ENCODE assay signal across 11 cellular contexts in the genomic region with DNA sequence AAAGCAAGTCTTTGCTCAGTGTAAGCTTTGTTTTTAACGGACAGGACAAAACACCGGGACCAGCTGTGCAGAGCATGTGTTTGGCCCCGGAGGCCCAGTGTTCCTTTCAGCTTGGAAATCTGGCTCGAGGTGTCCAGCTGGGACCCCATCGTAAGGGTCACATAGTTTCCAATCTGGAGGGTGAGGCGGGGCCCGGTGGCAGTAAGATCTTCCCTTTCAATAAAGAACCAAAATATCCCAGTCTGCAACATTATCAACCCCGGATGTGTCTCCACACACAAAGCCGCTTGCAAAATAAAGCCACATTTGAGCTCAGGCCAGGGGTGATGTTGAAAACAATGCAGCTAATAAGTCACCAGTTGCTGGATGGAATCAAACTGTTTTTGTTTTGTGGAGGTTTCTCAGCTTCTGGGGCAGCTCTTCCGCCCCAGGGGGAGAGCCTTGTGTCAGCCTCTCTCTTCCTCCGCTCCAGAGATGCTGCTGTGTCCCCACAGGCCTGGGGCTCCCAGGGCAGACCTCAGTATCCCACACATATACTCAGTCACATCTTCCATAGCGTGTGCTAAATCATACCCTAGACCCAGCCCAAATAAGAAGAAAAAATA.
DNase-seq lines count a peak whose midpoint lies in the region; ATAC-seq and TF ChIP-seq lines count a peak whose summit lies in the region.
"Had no signal": no experiment of that assay in that cellular context is flagged by ENCODE, and none has a peak within 500 bp of the region (broad histone marks: within the 10 kb centered on the region; RNA-seq: fewer than 3 reads in every experiment).

No MANE protein-coding gene starts in this region.

- WGBS in body of pancreas, 2 donors: 46 to 53% methylated on average over 12 of the region's 12 CpGs

- intact Hi-C loops in body of pancreas (cut with DNase I): loop anchor here (10.0 kb wide), 1 partner anchor 478 kb away; no protein-coding TSS in a partner anchor

- no peak overlapping the region for H3K4me3 ChIP-seq in GM23338
- H3K4me3 ChIP-seq in body of pancreas: no peak overlapping the region
- H3K4me3 ChIP-seq in right atrium auricular region: no peak overlapping the region
- H3K4me3 ChIP-seq in skeletal muscle satellite cell (ENCODE audit: low read length): no peak overlapping the region

- H3K4me3 Mint-ChIP-seq in GM23338: no peak overlapping the region
- H3K4me3 Mint-ChIP-seq: activated CD4-positive, alpha-beta T cell treated with anti-CD3 and anti-CD28 coated beads for 36 hours had no signal

- no peak for TF ChIP-seq CTCF in GM23338 (conservative IDR thresholded peaks at IDR 0.05; ENCODE audit: low read depth in 2 of 2)
- no peak for TF ChIP-seq CTCF in body of pancreas (IDR thresholded peaks at IDR 0.05)
- no peak for TF ChIP-seq CTCF in right atrium auricular region (IDR thresholded peaks at IDR 0.05)

- peaks cover 17% of the 10 kb centered on the region for H3K27me3 Mint-ChIP-seq in GM23338 (ENCODE audit: insufficient read depth, low read depth, poor library complexity)

- no peak for ATAC-seq in GM23338
- ATAC-seq in body of pancreas: peak; percentile 65
- no peak for ATAC-seq in HG02840 (IDR thresholded peaks at IDR 0.05; ENCODE audit: low FRiP score, unreplicated experiment)
- ATAC-seq in GM21526 (IDR thresholded peaks at IDR 0.05; ENCODE audit: low FRiP score, unreplicated experiment): no peak
- ATAC-seq: activated CD4-positive, alpha-beta T cell treated with anti-CD3 and anti-CD28 coated beads for 36 hours had no signal

- H3K9me3 Mint-ChIP-seq in GM23338: peaks cover 4% of the 10 kb centered on the region; the same call in 1 of the 3 replicates

- no peaks in the 10 kb centered on the region for H3K9me3 ChIP-seq in body of pancreas
- no peaks in the 10 kb centered on the region for H3K9me3 ChIP-seq in right atrium auricular region
- H3K9me3 ChIP-seq in skeletal muscle satellite cell (replicated peaks; ENCODE audit: low read length): no peaks in the 10 kb centered on the region

- peaks cover 11% of the 10 kb centered on the region for H3K4me1 ChIP-seq in GM23338 (ENCODE audit: insufficient read depth)
- H3K4me1 ChIP-seq in body of pancreas: peaks cover 22% of the 10 kb centered on the region
- H3K4me1 ChIP-seq in right atrium auricular region: peaks cover 0 to 19% of the 10 kb centered on the region in 2 donors
- H3K4me1 ChIP-seq in skeletal muscle satellite cell (ENCODE audit: control insufficient read depth, insufficient read depth, low read length): peaks cover 35% of the 10 kb centered on the region

- DNase-seq in GM23338 (ENCODE audit: low spot score): no peak
- DNase-seq in body of pancreas: peak; percentile 23 to 55 (median 42)
- DNase-seq in right atrium auricular region (ENCODE audit: low spot score): peak; percentile 84
- DNase-seq in activated CD8-positive, alpha-beta memory T cell treated with anti-CD3 and anti-CD28 coated beads, Interleukin-2, amount 50 U/mL, for 4 hours: no peak
- no peak for DNase-seq in activated CD4-positive, alpha-beta T cell treated with anti-CD3 and anti-CD28 coated beads for 4 hours
- DNase-seq: activated CD4-positive, alpha-beta T cell treated with anti-CD3 and anti-CD28 coated beads for 36 hours; central memory CD4-positive, alpha-beta T cell; DND-41 had no signal

- no peaks in the 10 kb centered on the region for H3F3A ChIP-seq in GM23338 (replicated peaks; ENCODE audit: low read depth)

- no peak for TF ChIP-seq POLR2A in body of pancreas (IDR thresholded peaks at IDR 0.05)

- no peak overlapping the region for H3K27ac Mint-ChIP-seq in GM23338
- H3K27ac Mint-ChIP-seq: activated CD4-positive, alpha-beta T cell treated with anti-CD3 and anti-CD28 coated beads for 36 hours had no signal

- H2AFZ ChIP-seq in GM23338: peak overlapping the region; percentile 81

- peak overlapping the region; percentile 50 for H3K9ac ChIP-seq in skeletal muscle satellite cell (ENCODE audit: low read depth, low read length)

- H4K20me1 ChIP-seq in GM23338 (replicated peaks; ENCODE audit: insufficient read depth): no peaks in the 10 kb centered on the region

- H3K79me2 ChIP-seq in GM23338 (replicated peaks; ENCODE audit: insufficient read depth): no peaks in the 10 kb centered on the region

- no peaks in the 10 kb centered on the region for H3K36me3 ChIP-seq in GM23338 (ENCODE audit: insufficient read depth)
- no peaks in the 10 kb centered on the region for H3K36me3 ChIP-seq in body of pancreas (replicated peaks in 1 of 2; ENCODE audit: insufficient read depth in 1 of 2, low read depth in 2 of 2)
- H3K36me3 ChIP-seq in right atrium auricular region: no peaks in the 10 kb centered on the region
- H3K36me3 ChIP-seq in skeletal muscle satellite cell (ENCODE audit: insufficient read depth, low read length): no peaks in the 10 kb centered on the region

- peaks cover 25% of the 10 kb centered on the region for H3K4me1 Mint-ChIP-seq in GM23338
- H3K4me1 Mint-ChIP-seq: activated CD4-positive, alpha-beta T cell treated with anti-CD3 and anti-CD28 coated beads for 36 hours had no signal

- no peaks in the 10 kb centered on the region for H3K27me3 ChIP-seq in GM23338 (ENCODE audit: insufficient read depth)
- no peaks in the 10 kb centered on the region for H3K27me3 ChIP-seq in body of pancreas
- no peaks in the 10 kb centered on the region for H3K27me3 ChIP-seq in right atrium auricular region
- H3K27me3 ChIP-seq in skeletal muscle satellite cell (ENCODE audit: control insufficient read depth, insufficient read depth, low read length): no peaks in the 10 kb centered on the region

- no peak overlapping the region for H3K27ac ChIP-seq in GM23338 (ENCODE audit: low read depth)
- H3K27ac ChIP-seq in body of pancreas: peak overlapping the region in 3 of 4 donors; percentile 18 to 43 (median 34)
- peak overlapping the region in 1 of 2 donors; percentile 14 for H3K27ac ChIP-seq in right atrium auricular region

- H3K36me3 Mint-ChIP-seq in GM23338 (ENCODE audit: low read depth): no peaks in the 10 kb centered on the region

- no peak overlapping the region for H3K4me2 ChIP-seq in GM23338
- H3K4me2 ChIP-seq in skeletal muscle satellite cell (ENCODE audit: low read length): peak overlapping the region; percentile 26

- H3K9me2 ChIP-seq in GM23338 (ENCODE audit: insufficient read depth): no peaks in the 10 kb centered on the region

TF ChIP-seq in GM23338, 12 proteins besides CTCF, POLR2A, EP300 and RAD21 (continues in another document):
- no peak for TF ChIP-seq ZNF331 (CRISPR knock-in tag; IDR thresholded peaks at IDR 0.05; ENCODE audit: low read depth)
- no peak for TF ChIP-seq CREB1 (CRISPR knock-in tag; IDR thresholded peaks at IDR 0.05; ENCODE audit: low read depth)
- TF ChIP-seq, protein P1, sequence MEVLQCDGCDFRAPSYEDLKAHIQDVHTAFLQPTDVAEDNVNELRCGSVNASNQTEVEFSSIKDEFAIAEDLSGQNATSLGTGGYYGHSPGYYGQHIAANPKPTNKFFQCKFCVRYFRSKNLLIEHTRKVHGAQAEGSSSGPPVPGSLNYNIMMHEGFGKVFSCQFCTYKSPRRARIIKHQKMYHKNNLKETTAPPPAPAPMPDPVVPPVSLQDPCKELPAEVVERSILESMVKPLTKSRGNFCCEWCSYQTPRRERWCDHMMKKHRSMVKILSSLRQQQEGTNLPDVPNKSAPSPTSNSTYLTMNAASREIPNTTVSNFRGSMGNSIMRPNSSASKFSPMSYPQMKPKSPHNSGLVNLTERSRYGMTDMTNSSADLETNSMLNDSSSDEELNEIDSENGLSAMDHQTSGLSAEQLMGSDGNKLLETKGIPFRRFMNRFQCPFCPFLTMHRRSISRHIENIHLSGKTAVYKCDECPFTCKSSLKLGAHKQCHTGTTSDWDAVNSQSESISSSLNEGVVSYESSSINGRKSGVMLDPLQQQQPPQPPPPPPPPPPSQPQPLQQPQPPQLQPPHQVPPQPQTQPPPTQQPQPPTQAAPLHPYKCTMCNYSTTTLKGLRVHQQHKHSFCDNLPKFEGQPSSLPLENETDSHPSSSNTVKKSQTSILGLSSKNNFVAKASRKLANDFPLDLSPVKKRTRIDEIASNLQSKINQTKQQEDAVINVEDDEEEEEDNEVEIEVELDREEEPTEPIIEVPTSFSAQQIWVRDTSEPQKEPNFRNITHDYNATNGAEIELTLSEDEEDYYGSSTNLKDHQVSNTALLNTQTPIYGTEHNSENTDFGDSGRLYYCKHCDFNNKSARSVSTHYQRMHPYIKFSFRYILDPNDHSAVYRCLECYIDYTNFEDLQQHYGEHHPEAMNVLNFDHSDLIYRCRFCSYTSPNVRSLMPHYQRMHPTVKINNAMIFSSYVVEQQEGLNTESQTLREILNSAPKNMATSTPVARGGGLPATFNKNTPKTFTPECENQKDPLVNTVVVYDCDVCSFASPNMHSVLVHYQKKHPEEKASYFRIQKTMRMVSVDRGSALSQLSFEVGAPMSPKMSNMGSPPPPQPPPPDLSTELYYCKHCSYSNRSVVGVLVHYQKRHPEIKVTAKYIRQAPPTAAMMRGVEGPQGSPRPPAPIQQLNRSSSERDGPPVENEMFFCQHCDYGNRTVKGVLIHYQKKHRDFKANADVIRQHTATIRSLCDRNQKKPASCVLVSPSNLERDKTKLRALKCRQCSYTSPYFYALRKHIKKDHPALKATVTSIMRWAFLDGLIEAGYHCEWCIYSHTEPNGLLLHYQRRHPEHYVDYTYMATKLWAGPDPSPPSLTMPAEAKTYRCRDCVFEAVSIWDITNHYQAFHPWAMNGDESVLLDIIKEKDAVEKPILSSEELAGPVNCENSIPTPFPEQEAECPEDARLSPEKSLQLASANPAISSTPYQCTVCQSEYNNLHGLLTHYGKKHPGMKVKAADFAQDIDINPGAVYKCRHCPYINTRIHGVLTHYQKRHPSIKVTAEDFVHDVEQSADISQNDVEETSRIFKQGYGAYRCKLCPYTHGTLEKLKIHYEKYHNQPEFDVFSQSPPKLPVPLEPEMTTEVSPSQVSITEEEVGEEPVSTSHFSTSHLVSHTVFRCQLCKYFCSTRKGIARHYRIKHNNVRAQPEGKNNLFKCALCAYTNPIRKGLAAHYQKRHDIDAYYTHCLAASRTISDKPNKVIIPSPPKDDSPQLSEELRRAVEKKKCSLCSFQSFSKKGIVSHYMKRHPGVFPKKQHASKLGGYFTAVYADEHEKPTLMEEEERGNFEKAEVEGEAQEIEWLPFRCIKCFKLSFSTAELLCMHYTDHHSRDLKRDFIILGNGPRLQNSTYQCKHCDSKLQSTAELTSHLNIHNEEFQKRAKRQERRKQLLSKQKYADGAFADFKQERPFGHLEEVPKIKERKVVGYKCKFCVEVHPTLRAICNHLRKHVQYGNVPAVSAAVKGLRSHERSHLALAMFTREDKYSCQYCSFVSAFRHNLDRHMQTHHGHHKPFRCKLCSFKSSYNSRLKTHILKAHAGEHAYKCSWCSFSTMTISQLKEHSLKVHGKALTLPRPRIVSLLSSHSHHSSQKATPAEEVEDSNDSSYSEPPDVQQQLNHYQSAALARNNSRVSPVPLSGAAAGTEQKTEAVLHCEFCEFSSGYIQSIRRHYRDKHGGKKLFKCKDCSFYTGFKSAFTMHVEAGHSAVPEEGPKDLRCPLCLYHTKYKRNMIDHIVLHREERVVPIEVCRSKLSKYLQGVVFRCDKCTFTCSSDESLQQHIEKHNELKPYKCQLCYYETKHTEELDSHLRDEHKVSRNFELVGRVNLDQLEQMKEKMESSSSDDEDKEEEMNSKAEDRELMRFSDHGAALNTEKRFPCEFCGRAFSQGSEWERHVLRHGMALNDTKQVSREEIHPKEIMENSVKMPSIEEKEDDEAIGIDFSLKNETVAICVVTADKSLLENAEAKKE (CRISPR knock-in tag; IDR thresholded peaks at IDR 0.05): no peak

Comparison
In these comparisons a context has a peak if more than half of its experiments do, and no peak if none do; other contexts are left out.
1. DNase-seq: peak in body of pancreas (4 of 4) and right atrium auricular region (single experiment); none in GM23338 (single experiment), activated CD8-positive, alpha-beta memory T cell treated with anti-CD3 and anti-CD28 coated beads, Interleukin-2, amount 50 U/mL, for 4 hours (single experiment) and activated CD4-positive, alpha-beta T cell treated with anti-CD3 and anti-CD28 coated beads for 4 hours (0 of 2).